In genomic region chr17:82215095-82215971, GRCh38 we compare ENCODE assay signal across 9 cellular contexts. TPM values are rescaled to one million over a fixed set of nuclear protein-coding genes. Genes with fewer than 3 reads are reported as not detected.
A peak's percentile ranks its signal among the peaks of the same experiment; 100 is the strongest.
DNase-seq lines count a peak whose midpoint lies in the region; ATAC-seq and TF ChIP-seq lines count a peak whose summit lies in the region.
"Had no signal": no experiment of that assay in that cellular context is flagged by ENCODE, and none has a peak within 500 bp of the region (broad histone marks: within the 10 kb centered on the region; RNA-seq: fewer than 3 reads in every experiment).

No MANE protein-coding gene starts in this region.

- H3K9me3 Mint-ChIP-seq in neural progenitor cell, result no peaks in the 10 kb centered on the region

- peaks cover 25 to 37% of the 10 kb centered on the region in 2 donors for H3K4me1 ChIP-seq in ascending aorta
- no peaks in the 10 kb centered on the region for H3K4me1 ChIP-seq in neural progenitor cell
- no peaks in the 10 kb centered on the region for H3K4me1 ChIP-seq in mesendoderm (ENCODE audit: control insufficient read depth, low read depth, low read length)

- peak; percentile 62 for DNase-seq in CMK (ENCODE audit: low read depth)
- peak; percentile 88 for DNase-seq in KBM-7
- DNase-seq in ascending aorta (ENCODE audit: low spot score in 2 of 2), result no peak
- DNase-seq in neural progenitor cell (ENCODE audit: low spot score), result no peak
- no peak for DNase-seq in mesendoderm
- no peak for DNase-seq in stimulated activated CD4-positive, alpha-beta T cell treated with anti-CD3 and anti-CD28 coated beads, Interleukin-1b, Interleukin-23, amount 100 ng/mL, for 48 hours

- ATAC-seq in HG03159 (IDR thresholded peaks at IDR 0.05; ENCODE audit: unreplicated experiment), result no peak
- ATAC-seq in HG03520 (IDR thresholded peaks at IDR 0.05; ENCODE audit: unreplicated experiment), result no peak
- ATAC-seq: right cardiac atrium had no signal

- H3K9me3 ChIP-seq in ascending aorta, result no peaks in the 10 kb centered on the region
- no peaks in the 10 kb centered on the region for H3K9me3 ChIP-seq in neural progenitor cell (ENCODE audit: low read depth)

- intact Hi-C loops in ascending aorta (cut with DNase I), result no loop called here

- H3K79me2 ChIP-seq in neural progenitor cell (ENCODE audit: low read depth) (peaks cover 11% of the 10 kb centered on the region), mesendoderm (ENCODE audit: control insufficient read depth, insufficient read depth, low read length) (no peaks in the 10 kb centered on the region)

- no peak overlapping the region for H3K18ac ChIP-seq in mesendoderm (ENCODE audit: low read length)

- peaks cover 4% of the 10 kb centered on the region for H3K27me3 Mint-ChIP-seq in neural progenitor cell (ENCODE audit: insufficient read depth, low read depth)

- H2BK5ac ChIP-seq in mesendoderm (ENCODE audit: low read length), result no peak overlapping the region

- no peak overlapping the region for H3K9ac ChIP-seq in neural progenitor cell
- no peak overlapping the region for H3K9ac ChIP-seq in mesendoderm (ENCODE audit: low read length)

- no peaks in the 10 kb centered on the region for H3K36me3 Mint-ChIP-seq in neural progenitor cell

- H2AK5ac ChIP-seq in mesendoderm (ENCODE audit: low read length), result no peak overlapping the region

- TF ChIP-seq CTCF in ascending aorta (IDR thresholded peaks at IDR 0.05) (no peak), neural progenitor cell (IDR thresholded peaks at IDR 0.05) (no peak)

- in situ Hi-C loops in KBM-7 (cut with MboI; ENCODE audit: low pct_unique_long_range_greater_than_20kb, low sequenced_read_pairs), result no loop called here

- peak overlapping the region; percentile 78 for H3K4me3 Mint-ChIP-seq in neural progenitor cell

- peaks cover 13% of the 10 kb centered on the region for H3K4me1 Mint-ChIP-seq in neural progenitor cell

- H4K20me1 ChIP-seq in neural progenitor cell (ENCODE audit: low read depth), result no peaks in the 10 kb centered on the region

- peaks cover 13% of the 10 kb centered on the region for H3F3A ChIP-seq in neural progenitor cell (ENCODE audit: low read depth)

- H3K4me2 ChIP-seq in neural progenitor cell (no peak overlapping the region), mesendoderm (ENCODE audit: low read length) (no peak overlapping the region)

- no peak overlapping the region for H4K5ac ChIP-seq in mesendoderm (ENCODE audit: low read length)

- H3K79me1 ChIP-seq in mesendoderm (ENCODE audit: low read length), result no peaks in the 10 kb centered on the region

- H3K56ac ChIP-seq in mesendoderm (ENCODE audit: low read length), result no peak overlapping the region

- H3K27me3 ChIP-seq in ascending aorta, result no peaks in the 10 kb centered on the region
- peaks cover 21% of the 10 kb centered on the region for H3K27me3 ChIP-seq in neural progenitor cell
- H3K27me3 ChIP-seq in mesendoderm (ENCODE audit: insufficient read depth, low read length, poor library complexity), result no peaks in the 10 kb centered on the region

- peak overlapping the region; percentile 50 for H3K27ac Mint-ChIP-seq in neural progenitor cell

- no peak overlapping the region for H4K8ac ChIP-seq in mesendoderm (ENCODE audit: low read depth, low read length)

- H3K27ac ChIP-seq in ascending aorta, result peak overlapping the region; percentile 84 to 93
- H3K27ac ChIP-seq in neural progenitor cell, result no peak overlapping the region
- H3K27ac ChIP-seq in mesendoderm (ENCODE audit: low read depth, low read length), result no peak overlapping the region

- no peak overlapping the region for H3K4me3 ChIP-seq in ascending aorta
- no peak overlapping the region for H3K4me3 ChIP-seq in neural progenitor cell
- no peak overlapping the region for H3K4me3 ChIP-seq in mesendoderm (ENCODE audit: low read length)

- H3K36me3 ChIP-seq in ascending aorta, result no peaks in the 10 kb centered on the region
- H3K36me3 ChIP-seq in neural progenitor cell, result no peaks in the 10 kb centered on the region
- no peaks in the 10 kb centered on the region for H3K36me3 ChIP-seq in mesendoderm (ENCODE audit: control insufficient read depth, insufficient read depth, low read length)

- no peak overlapping the region for H2BK15ac ChIP-seq in mesendoderm (replicated peaks; ENCODE audit: low read depth)

- H3K23ac ChIP-seq in mesendoderm (ENCODE audit: low read length), result no peak overlapping the region

- no CpG with 5 or more reads among the region's 25 CpGs for WGBS in mesendoderm (ENCODE audit: extremely low coverage, insufficient coverage, low lambda C conversion rate)

- H2BK120ac ChIP-seq in mesendoderm (ENCODE audit: low read depth, low read length), result no peak overlapping the region

- H3K4ac ChIP-seq in mesendoderm (ENCODE audit: low read depth, low read length), result no peak overlapping the region

- H2AFZ ChIP-seq in neural progenitor cell (replicated peaks), result no peak overlapping the region

RNA-seq across cellular contexts. Expression of gene CCDC57, which starts 2.7 kb away (rescaled TPM):
- 12.8 TPM for total RNA-seq in ascending aorta
- 15.0 and 29.8 TPM in 2 replicates for total RNA-seq in neural progenitor cell (ENCODE audit: low replicate concordance)
- polyA plus RNA-seq in mesendoderm (2013, experiment 1 of 2), result 6.8 TPM
- 7.4 TPM for polyA plus RNA-seq in mesendoderm (2013, experiment 2 of 2)

RNA-seq across cellular contexts. Expression of gene SLC16A3, which starts 13.5 kb away (rescaled TPM):
- total RNA-seq in ascending aorta (253 TPM), neural progenitor cell (ENCODE audit: low replicate concordance) (21.0 and 82.9 TPM in 2 replicates)
- 1.9 TPM for polyA plus RNA-seq in mesendoderm (2013, experiment 1 of 2)
- 1.6 TPM for polyA plus RNA-seq in mesendoderm (2013, experiment 2 of 2)

RNA-seq across cellular contexts. Expression of gene CSNK1D, which starts 58.2 kb away (rescaled TPM):
- 86.8 TPM for total RNA-seq in ascending aorta
- 41.5 and 60.7 TPM in 2 replicates for total RNA-seq in neural progenitor cell (ENCODE audit: low replicate concordance)
- polyA plus RNA-seq in mesendoderm (2013, experiment 1 of 2), result 76.4 TPM
- polyA plus RNA-seq in mesendoderm (2013, experiment 2 of 2), result 75.9 TPM

Comparison
In these comparisons a context has a peak if more than half of its experiments do, and no peak if none do; other contexts are left out.
1. DNase-seq: peak in CMK (single experiment) and KBM-7 (single experiment); none in ascending aorta (0 of 2), neural progenitor cell (single experiment), mesendoderm (single experiment) and stimulated activated CD4-positive, alpha-beta T cell treated with anti-CD3 and anti-CD28 coated beads, Interleukin-1b, Interleukin-23, amount 100 ng/mL, for 48 hours (single experiment).
2. H3K27ac ChIP-seq: peak in ascending aorta (2 of 2); none in neural progenitor cell (single experiment) and mesendoderm (single experiment).